14 cellular contexts compared by ENCODE assay signal in genomic region chr15:65067334-65067644, GRCh38. TPM values are rescaled to one million over a fixed set of nuclear protein-coding genes. Genes with fewer than 3 reads are reported as not detected.
DNase-seq lines count a peak whose midpoint lies in the region; ATAC-seq, FAIRE-seq and TF ChIP-seq lines count a peak whose summit lies in the region.
"Had no signal": no experiment of that assay in that cellular context is flagged by ENCODE, and none has a peak within 500 bp of the region (broad histone marks: within the 10 kb centered on the region; RNA-seq: fewer than 3 reads in every experiment).

No MANE protein-coding gene starts in this region.

- WGBS in spleen, 5 donors: 22 to 36% (median 32%) methylated on average over 7 of the region's 7 CpGs

- H3K79me2 ChIP-seq in GM23338 (replicated peaks; ENCODE audit: insufficient read depth) (no peaks in the 10 kb centered on the region), MM.1S (ENCODE audit: low read length) (no peaks in the 10 kb centered on the region)

- H3K9me3 Mint-ChIP-seq in GM23338: no peaks in the 10 kb centered on the region; the same call in 2 of the 3 replicates

- H3K4me1 ChIP-seq in GM23338 (ENCODE audit: insufficient read depth) (peaks cover 25% of the 10 kb centered on the region), spleen (peaks cover 0 to 43% (median 4%) of the 10 kb centered on the region in 6 donors), MM.1S (ENCODE audit: low read length) (no peaks in the 10 kb centered on the region)

- H4K20me1 ChIP-seq in GM23338 (replicated peaks; ENCODE audit: insufficient read depth) (0 out of 2 replicates have a peak, but pooled peaks cover 3% of the 10 kb centered on the region), MM.1S (ENCODE audit: insufficient read depth, low read length) (no peaks in the 10 kb centered on the region)

- peak overlapping the region; percentile 78 for H3K4me3 Mint-ChIP-seq in GM23338

- H3K9me3 ChIP-seq in spleen (no peaks in the 10 kb centered on the region), MM.1S (replicated peaks; ENCODE audit: insufficient read depth, low read length) (no peaks in the 10 kb centered on the region)
- H3K9me3 ChIP-seq: HAP-1 had no signal

- no peak for FAIRE-seq in GM12892 (lab: Jason Lieb, UNC)

- intact Hi-C loops in spleen (cut with DNase I; ENCODE audit: low total_unique reads): no loop called here

- no peak overlapping the region for H3K9ac ChIP-seq in MM.1S (ENCODE audit: low read length)

- H3K9me2 ChIP-seq in GM23338 (ENCODE audit: insufficient read depth): no peaks in the 10 kb centered on the region
- H3K9me2 ChIP-seq in MM.1S (replicated peaks; ENCODE audit: insufficient read depth, low read length): no peaks in the 10 kb centered on the region

- H3K4me3 ChIP-seq in GM23338: peak overlapping the region; percentile 73
- peak overlapping the region; percentile 2 to 24 for H3K4me3 ChIP-seq in cardiac fibroblast (replicated peaks in 1 of 2; ENCODE audit: low read depth in 2 of 2, low read length in 2 of 2)
- H3K4me3 ChIP-seq in spleen: peak overlapping the region in 7 of 8 donors; percentile 26 to 64 (median 37)
- H3K4me3 ChIP-seq in MM.1S (ENCODE audit: low read length): no peak overlapping the region
- H3K4me3 ChIP-seq: HAP-1 had no signal

- ATAC-seq in GM23338 (no peak), GM21619 (IDR thresholded peaks at IDR 0.05; ENCODE audit: unreplicated experiment) (no peak), GM18873 (IDR thresholded peaks at IDR 0.05; ENCODE audit: low FRiP score, unreplicated experiment) (no peak)

- H3K4me1 Mint-ChIP-seq in GM23338: peaks cover 23% of the 10 kb centered on the region

- TF ChIP-seq POLR2A in spleen (IDR thresholded peaks at IDR 0.05) (no peak), GM12892 (IDR thresholded peaks at IDR 0.05; ENCODE audit: low read depth, low read length) (no peak)

- peaks cover 17% of the 10 kb centered on the region for H3K27me3 Mint-ChIP-seq in GM23338 (ENCODE audit: insufficient read depth, low read depth, poor library complexity)

- peaks cover 5% of the 10 kb centered on the region; the same call in 1 of the 2 replicates for H3F3A ChIP-seq in GM23338 (replicated peaks; ENCODE audit: low read depth)
- H3F3A ChIP-seq in MM.1S (ENCODE audit: insufficient read depth, low read length): no peaks in the 10 kb centered on the region

- no peak overlapping the region for H3K27ac Mint-ChIP-seq in GM23338

- no peaks in the 10 kb centered on the region; the same call in 2 of the 3 replicates for H3K36me3 Mint-ChIP-seq in GM23338 (ENCODE audit: low read depth)

- H3K36me3 ChIP-seq in GM23338 (ENCODE audit: insufficient read depth) (no peaks in the 10 kb centered on the region), spleen (no peaks in the 10 kb centered on the region), MM.1S (replicated peaks; ENCODE audit: insufficient read depth, low read length) (no peaks in the 10 kb centered on the region)
- H3K36me3 ChIP-seq: HAP-1 had no signal

- peak overlapping the region; percentile 99 for H2AFZ ChIP-seq in GM23338
- no peak overlapping the region for H2AFZ ChIP-seq in MM.1S (ENCODE audit: low read length)

- H3K27ac ChIP-seq in GM23338 (ENCODE audit: low read depth) (no peak overlapping the region), layer of hippocampus (ENCODE audit: low read depth, low read length) (peak overlapping the region; percentile 84), spleen (peak overlapping the region in 7 of 8 donors; percentile 39 to 82 (median 75)), MM.1S (ENCODE audit: low read length) (no peak overlapping the region)

- no peak for TF ChIP-seq CTCF in GM23338 (conservative IDR thresholded peaks at IDR 0.05; ENCODE audit: low read depth in 2 of 2)
- TF ChIP-seq CTCF in cardiac fibroblast (IDR thresholded peaks at IDR 0.05; ENCODE audit: low read depth, low read length): no peak
- no peak for TF ChIP-seq CTCF in spleen (IDR thresholded peaks at IDR 0.05 in 8 of 11, conservative IDR thresholded peaks at IDR 0.05 in 3 of 11)
- no peak for TF ChIP-seq CTCF in MM.1S (IDR thresholded peaks at IDR 0.05; ENCODE audit: low read length)

- H3K27me3 ChIP-seq in GM23338 (ENCODE audit: insufficient read depth) (peaks cover 11% of the 10 kb centered on the region), layer of hippocampus (ENCODE audit: control insufficient read depth, insufficient read depth, low read length) (peaks cover 2% of the 10 kb centered on the region), spleen (replicated peaks in 1 of 7) (peaks cover 0 to 56% (median 23%) of the 10 kb centered on the region in 7 donors), MM.1S (replicated peaks; ENCODE audit: insufficient read depth, low read length) (peaks cover 20% of the 10 kb centered on the region)

- DNase-seq in GM23338 (ENCODE audit: low spot score): no peak
- DNase-seq in cardiac fibroblast (ENCODE audit: low read depth in 2 of 2): no peak
- no peak for DNase-seq in spleen
- DNase-seq in MM.1S: no peak
- no peak for DNase-seq in GM12892 (ENCODE audit: insufficient read length)
- DNase-seq: DMS53; effector CD4-positive, alpha-beta T cell; NCI-H2171 treated with DMSO at 0.1 percent for 48 hours; stimulated activated CD4-positive, alpha-beta T cell treated with anti-CD3 and anti-CD28 coated beads, Interleukin-1b, Interleukin-23, amount 100 ng/mL, for 48 hours had no signal

- peak overlapping the region; percentile 93 for H3K4me2 ChIP-seq in GM23338
- H3K4me2 ChIP-seq in MM.1S (ENCODE audit: low read depth, low read length): no peak overlapping the region

TF ChIP-seq in GM23338, 12 proteins besides CTCF, POLR2A, EP300 and RAD21 (continues in another document):
- no peak for TF ChIP-seq STAT1 (IDR thresholded peaks at IDR 0.05; ENCODE audit: unreplicated experiment)

RNA-seq across cellular contexts. Expression of gene RASL12, which starts 0.5 kb away (rescaled TPM):
- total RNA-seq in GM23338 (2014; rRNA removed; shearing (Covaris generic)): 20.1 and 27.7 TPM in 2 replicates
- 4.5 and 5.4 TPM in 2 replicates for polyA plus RNA-seq in GM23338 (2016; fragmentation: Nextera tagmentation; extraction: Ambion mirVana)
- 10 to 100 TPM in 2 of 7 donors, 1 to 10 TPM in 5; 8.3 to 38.5 (median 9.4) TPM for total RNA-seq in spleen
- polyA plus RNA-seq in spleen: 1 to 10 TPM; 2.7 to 6.5 (median 6.1) TPM
- not detected for polyA plus RNA-seq in GM12892 (2012; ENCODE audit: missing spikeins)
- total RNA-seq: lung microvascular endothelial cell had no signal

RNA-seq across cellular contexts. Expression of gene KBTBD13, which starts 9.3 kb away (rescaled TPM):
- not detected in 2 replicates for total RNA-seq in GM23338 (2014; rRNA removed; shearing (Covaris generic))
- polyA plus RNA-seq in GM23338 (2016; fragmentation: Nextera tagmentation; extraction: Ambion mirVana) (0.09 TPM in 1 of 2 replicates, not detected in the other), spleen (not detected)
- total RNA-seq in spleen: not detected
- not detected for polyA plus RNA-seq in GM12892 (2012; ENCODE audit: missing spikeins)
- total RNA-seq: lung microvascular endothelial cell had no signal

RNA-seq across cellular contexts. Expression of gene SLC51B, which starts 22.1 kb away (rescaled TPM):
- total RNA-seq in GM23338 (2014; rRNA removed; shearing (Covaris generic)): not detected in 2 replicates
- polyA plus RNA-seq in GM23338 (2016; fragmentation: Nextera tagmentation; extraction: Ambion mirVana) (not detected in 2 replicates), spleen (under 1 TPM in 1 of 3 donors, not detected in 2; 0.09 TPM)
- not detected for total RNA-seq in spleen
- not detected for polyA plus RNA-seq in GM12892 (2012; ENCODE audit: missing spikeins)
- total RNA-seq: lung microvascular endothelial cell had no signal

RNA-seq across cellular contexts. Expression of gene MTFMT, which starts 37.9 kb away (rescaled TPM):
- total RNA-seq in GM23338 (2014; rRNA removed; shearing (Covaris generic)): 25.3 and 36.0 TPM in 2 replicates
- polyA plus RNA-seq in GM23338 (2016; fragmentation: Nextera tagmentation; extraction: Ambion mirVana) (18.9 and 19.0 TPM in 2 replicates), spleen (1 to 10 TPM; 3.7 to 8.3 (median 5.7) TPM)
- total RNA-seq in spleen: 10 to 100 TPM; 10.8 to 27.5 (median 14.8) TPM
- polyA plus RNA-seq in GM12892 (2012; ENCODE audit: missing spikeins): 14.9 TPM

RNA-seq across cellular contexts. Expression of gene UBAP1L, which starts 47.7 kb away (rescaled TPM):
- 1.4 and 1.5 TPM in 2 replicates for total RNA-seq in GM23338 (2014; rRNA removed; shearing (Covaris generic))
- 0.47 and 0.53 TPM in 2 replicates for polyA plus RNA-seq in GM23338 (2016; fragmentation: Nextera tagmentation; extraction: Ambion mirVana)
- total RNA-seq in spleen: 10 to 100 TPM in 3 of 7 donors, 1 to 10 TPM in 4; 4.8 to 11.2 (median 7.9) TPM
- polyA plus RNA-seq in spleen: 1 to 10 TPM; 2.5 to 8.4 (median 6.0) TPM
- 2.2 TPM for polyA plus RNA-seq in GM12892 (2012; ENCODE audit: missing spikeins)

Comparison
In these comparisons a context has a peak if more than half of its experiments do, and no peak if none do; other contexts are left out.
1. H3K27ac ChIP-seq: peak in layer of hippocampus (single experiment) and spleen (7 of 8); none in GM23338 (single experiment) and MM.1S (single experiment).